ENCODE assay signal across 11 cellular contexts in the genomic region with DNA sequence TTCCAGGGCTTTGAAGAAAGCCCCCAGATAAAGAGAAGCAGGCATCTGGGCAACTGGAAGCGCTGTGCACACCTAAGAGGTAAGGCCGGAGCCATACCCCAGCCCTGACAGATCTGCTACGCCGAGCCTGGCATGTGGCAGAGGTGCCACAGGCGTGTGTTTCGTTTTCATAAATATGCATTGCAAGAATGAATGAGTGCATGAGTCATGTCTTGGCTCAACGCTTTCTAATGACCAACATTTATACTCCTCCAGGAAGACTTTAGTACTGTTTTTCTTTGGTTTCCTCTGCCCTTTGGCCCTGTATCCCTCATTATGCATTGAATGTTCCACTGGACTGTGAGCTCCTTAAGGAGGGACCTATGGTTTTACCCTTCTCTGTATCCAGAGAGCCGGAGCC. TPM values are rescaled to one million over a fixed set of nuclear protein-coding genes. Genes with fewer than 3 reads are reported as not detected.
A peak's percentile ranks its signal among the peaks of the same experiment; 100 is the strongest.
DNase-seq lines count a peak whose midpoint lies in the region; ATAC-seq and TF ChIP-seq lines count a peak whose summit lies in the region.
"Had no signal": no experiment of that assay in that cellular context is flagged by ENCODE, and none has a peak within 500 bp of the region (broad histone marks: within the 10 kb centered on the region; RNA-seq: fewer than 3 reads in every experiment).

No MANE protein-coding gene starts in this region.

- H3K4me1 ChIP-seq in adrenal gland (replicated peaks in 1 of 2) = no peaks in the 10 kb centered on the region
- H3K4me1 ChIP-seq: BLaER1 treated with 17β-estradiol and CSF1 and Interleukin-3, amounts not matched to agents 10 nM and 100 nM had no signal

- peaks cover 71% of the 10 kb centered on the region for H3K4me1 Mint-ChIP-seq in HFFc6 (ENCODE audit: low read depth)

- H3K27me3 ChIP-seq in adrenal gland = no peaks in the 10 kb centered on the region

- H3K4me3 Mint-ChIP-seq in HFFc6 = peak overlapping the region; percentile 46

- H3K27ac ChIP-seq in adrenal gland = no peak overlapping the region
- H3K27ac ChIP-seq: BLaER1 treated with 17β-estradiol and CSF1 and Interleukin-3, amounts not matched to agents 10 nM and 100 nM had no signal

- H3K27me3 Mint-ChIP-seq in HFFc6 (ENCODE audit: insufficient read depth) = peaks cover 6% of the 10 kb centered on the region; the same call in 1 of the 2 replicates

- ATAC-seq in GM21786 (IDR thresholded peaks at IDR 0.05; ENCODE audit: unreplicated experiment) = no peak

- H3K9me3 Mint-ChIP-seq in HFFc6 = no peaks in the 10 kb centered on the region

- intact Hi-C loops in adrenal gland (cut with DNase I) = no loop called here

- peaks cover 6% of the 10 kb centered on the region; the same call in 1 of the 2 replicates for H3K36me3 Mint-ChIP-seq in HFFc6 (ENCODE audit: low read depth)

- DNase-seq in A172 (ENCODE audit: low spot score) (peak; percentile 86), HFFc6 (peak; percentile 92), astrocyte of the hippocampus (ENCODE audit: low read depth, low spot score) (peak; percentile 93), kidney glomerular epithelial cell (lab: John Stamatoyannopoulos, UW) (peak; percentile 92), CD1c-positive myeloid dendritic cell (ENCODE audit: extremely low spot score) (no peak), adrenal gland (no peak)
- no peak for DNase-seq in effector CD4-positive, alpha-beta T cell
- DNase-seq: activated CD4-positive, alpha-beta T cell treated with anti-CD3 and anti-CD28 coated beads for 4 hours; anterior cingulate cortex had no signal

- WGBS in adrenal gland, 4 donors = 76 to 83% (median 80%) methylated on average over 8 of the region's 8 CpGs

- H3K27ac Mint-ChIP-seq in HFFc6 = peak overlapping the region; percentile 85

- no peaks in the 10 kb centered on the region for H3K36me3 ChIP-seq in adrenal gland (replicated peaks in 1 of 2)
- H3K36me3 ChIP-seq: BLaER1 treated with 17β-estradiol and CSF1 and Interleukin-3, amounts not matched to agents 10 nM and 100 nM had no signal

- H3K4me3 ChIP-seq in adrenal gland = no peak overlapping the region
- H3K4me3 ChIP-seq: BLaER1 treated with 17β-estradiol and CSF1 and Interleukin-3, amounts not matched to agents 10 nM and 100 nM had no signal

- TF ChIP-seq POLR2A in adrenal gland (IDR thresholded peaks at IDR 0.05) = no peak

- H3K9me3 ChIP-seq in adrenal gland (replicated peaks in 1 of 3) = no peaks in the 10 kb centered on the region
- H3K9me3 ChIP-seq: BLaER1 treated with 17β-estradiol and CSF1 and Interleukin-3, amounts not matched to agents 10 nM and 100 nM had no signal

- TF ChIP-seq CTCF in HFFc6 (IDR thresholded peaks at IDR 0.05) = no peak
- no peak for TF ChIP-seq CTCF in adrenal gland (IDR thresholded peaks at IDR 0.05)

RNA-seq across cellular contexts. Expression of a gene that starts 38.7 kb away (rescaled TPM):
- total RNA-seq in A172 (2014; rRNA removed; shearing (Covaris generic)) = 3.4 and 3.6 TPM in 2 replicates
- total RNA-seq in HFFc6 (2021; fragmentation: NEBNext Ultra II Directional; extraction: Animal tissue kit (Norgen Biotek cat#: 25700)) = 1 to 10 TPM; 1.2 to 3.6 (median 2.0) TPM
- total RNA-seq in adrenal gland = 1 to 10 TPM in 3 of 8 donors, under 1 TPM in 4, not detected in 1; 0.46 to 1.4 (median 0.54) TPM
- 1 to 10 TPM in 1 of 3 donors, under 1 TPM in 2; 0.07 to 2.4 (median 0.40) TPM for polyA plus RNA-seq in adrenal gland

Comparison
In these comparisons a context has a peak if more than half of its experiments do, and no peak if none do; other contexts are left out.
1. DNase-seq: peak in A172 (single experiment), HFFc6 (single experiment), astrocyte of the hippocampus (single experiment) and kidney glomerular epithelial cell (single experiment); none in CD1c-positive myeloid dendritic cell (single experiment), adrenal gland (0 of 7) and effector CD4-positive, alpha-beta T cell (single experiment).